ENCODE assay signal across 24 cellular contexts in the genomic region with DNA sequence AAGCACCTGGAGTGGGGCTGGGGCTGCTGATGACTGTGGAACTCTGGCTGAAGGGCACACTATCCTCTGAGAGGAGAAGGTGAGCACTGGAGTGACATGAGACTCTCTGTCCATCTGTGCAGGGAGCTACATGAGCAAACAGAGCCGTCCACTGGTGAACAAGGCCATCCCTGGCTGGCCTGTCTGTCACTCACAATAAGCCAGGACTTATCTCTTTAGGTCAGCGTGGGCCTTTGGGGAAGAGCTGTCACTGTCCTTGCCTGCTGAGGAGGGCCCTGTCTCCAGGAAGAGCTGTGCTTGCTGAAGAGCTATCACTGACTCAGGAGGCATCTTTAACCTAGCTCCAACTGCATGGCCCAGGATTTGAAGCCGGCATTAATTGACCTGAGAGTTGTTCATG.
DNase-seq lines count a peak whose midpoint lies in the region; ATAC-seq, FAIRE-seq and TF ChIP-seq lines count a peak whose summit lies in the region.
"Had no signal": no experiment of that assay in that cellular context is flagged by ENCODE, and none has a peak within 500 bp of the region (broad histone marks: within the 10 kb centered on the region; RNA-seq: fewer than 3 reads in every experiment).

No MANE protein-coding gene starts in this region.

- H4K20me1 ChIP-seq in H9 (ENCODE audit: control insufficient read depth, insufficient read depth, insufficient read length) (no peaks in the 10 kb centered on the region), K562 (replicated peaks; ENCODE audit: control insufficient read depth, insufficient read depth, low read length) (no peaks in the 10 kb centered on the region), Karpas-422 (ENCODE audit: insufficient read depth, low read depth, low read length) (no peaks in the 10 kb centered on the region)
- H4K20me1 ChIP-seq: BLaER1 treated with 17β-estradiol and CSF1 and Interleukin-3, amounts not matched to agents 10 nM and 100 nM had no signal

- H3K9me3 Mint-ChIP-seq in H9 (no peaks in the 10 kb centered on the region), CD14-positive monocyte (peaks cover 0 to 3% (median 0%) of the 10 kb centered on the region in 7 donors)
- H3K9me3 Mint-ChIP-seq: HFFc6 had no signal

- H3K27ac Mint-ChIP-seq in H9 (no peak overlapping the region), CD14-positive monocyte (no peak overlapping the region)
- H3K27ac Mint-ChIP-seq: CD4-positive, alpha-beta memory T cell; HFFc6 had no signal

- H3K27me3 Mint-ChIP-seq in H9 (ENCODE audit: low read depth): peaks cover 63% of the 10 kb centered on the region
- peaks cover 9 to 30% (median 17%) of the 10 kb centered on the region in 3 donors for H3K27me3 Mint-ChIP-seq in CD14-positive monocyte (ENCODE audit: low read depth in 3 of 3)

- no peak overlapping the region for H3T11ph ChIP-seq in H9 (ENCODE audit: low read length)

- H2AK5ac ChIP-seq in H9 (ENCODE audit: insufficient read length, low read length): no peak overlapping the region

- no peak overlapping the region for H3K4ac ChIP-seq in H9 (ENCODE audit: low read depth, low read length)

- H3K56ac ChIP-seq in H9 (ENCODE audit: insufficient read length, low read depth, low read length): no peak overlapping the region

- H3K36me3 Mint-ChIP-seq in H9 (ENCODE audit: insufficient read depth in 1 of 3, low read depth in 3 of 3) (no peaks in the 10 kb centered on the region), CD14-positive monocyte (no peaks in the 10 kb centered on the region)
- H3K36me3 Mint-ChIP-seq: CD4-positive, alpha-beta memory T cell had no signal

- H3K27me3 ChIP-seq in H9 (ENCODE audit: insufficient read depth, low read length): peaks cover 2% of the 10 kb centered on the region; the same call in 1 of the 2 replicates
- H3K27me3 ChIP-seq in K562 (ENCODE audit: control insufficient read depth in 2 of 2, insufficient read depth in 2 of 2, low read length in 2 of 2): peaks cover 6 to 17% of the 10 kb centered on the region in 2 experiments; a peak in 4 of 5 replicates
- H3K27me3 ChIP-seq in suprapubic skin: peaks cover 8% of the 10 kb centered on the region
- H3K27me3 ChIP-seq in Karpas-422 (ENCODE audit: low read length): no peaks in the 10 kb centered on the region
- H3K27me3 ChIP-seq: BE2C had no signal

- H4K91ac ChIP-seq in H9 (ENCODE audit: insufficient read length, low read depth, low read length): no peak overlapping the region

- in situ Hi-C loops in K562 (cut with MboI): no loop called here

- H3K4me1 ChIP-seq in H9 (ENCODE audit: insufficient read depth, low read length): peaks cover 9% of the 10 kb centered on the region; the same call in 1 of the 2 replicates
- H3K4me1 ChIP-seq in K562 (replicated peaks in 1 of 2; ENCODE audit: control insufficient read depth in 2 of 2, insufficient read depth in 2 of 2, low read length in 2 of 2): peaks cover 3 to 9% of the 10 kb centered on the region in 2 experiments; a peak in 3 of 5 replicates
- H3K4me1 ChIP-seq in suprapubic skin: no peaks in the 10 kb centered on the region
- H3K4me1 ChIP-seq in Karpas-422 (ENCODE audit: low read length): peaks cover 2% of the 10 kb centered on the region
- H3K4me1 ChIP-seq: A549, BE2C, Caco-2, HAP-1 had no signal

- TF ChIP-seq POLR2A in K562 (conservative IDR thresholded peaks at IDR 0.05): no peak
- TF ChIP-seq POLR2A in suprapubic skin (IDR thresholded peaks at IDR 0.05): no peak

- H2BK12ac ChIP-seq in H9 (ENCODE audit: insufficient read length, low read depth, low read length): no peak overlapping the region

- DNase-seq in H9 (no peak), K562 (ENCODE audit: extremely low read depth in 1 of 4, low spot score in 3 of 4) (no peak), left lobe of liver (ENCODE audit: low spot score) (peak; percentile 30), suprapubic skin (ENCODE audit: low spot score in 2 of 2) (peak; percentile 16 to 57), Karpas-422 (no peak), CD14-positive monocyte (ENCODE audit: low spot score) (no peak)
- DNase-seq: 8988T; ACHN; AML-193; BE2C; Caco-2; CD4-positive, alpha-beta memory T cell; DMS153; DND-41; GM23248; HFFc6 had no signal

- peak overlapping the region; percentile 37; the same call in 1 of the 2 replicates for H2BK15ac ChIP-seq in H9 (ENCODE audit: low read depth, low read length)

- no TSS peak for BruUV-seq in K562 (replicated peaks; lab: Mats Ljungman, UMichigan)

- no peak overlapping the region for H2BK5ac ChIP-seq in H9 (ENCODE audit: insufficient read length, low read length)

- POLR2A ChIA-PET in K562 (lab: Yijun Ruan, JAX): interaction anchor here (0.9 kb wide), 1 partner anchor 39 kb away, joined by 4 read pairs; no protein-coding TSS in a partner anchor

- CTCF ChIA-PET in K562 (lab: Yijun Ruan, JAX; ENCODE audit: low intra/inter-chr PET ratio): no interaction called here

- H3K23me2 ChIP-seq in H9 (ENCODE audit: insufficient read length, low read depth, low read length, poor library complexity, severe bottlenecking): no peaks in the 10 kb centered on the region

- H3K9me2 ChIP-seq in Karpas-422 (replicated peaks; ENCODE audit: insufficient read depth, low read length): no peaks in the 10 kb centered on the region

- no peak for FAIRE-seq in K562 (lab: Jason Lieb, UNC)
- FAIRE-seq: A549, G401.6, GM12892, GM19239 had no signal

- no peak overlapping the region for H3K4me2 ChIP-seq in H9 (ENCODE audit: insufficient read depth, insufficient read length, low read length)
- H3K4me2 ChIP-seq in K562 (ENCODE audit: insufficient read depth, low read length): no peak overlapping the region
- H3K4me2 ChIP-seq in Karpas-422 (ENCODE audit: low read depth, low read length, poor library complexity, severe bottlenecking): no peak overlapping the region
- H3K4me2 ChIP-seq: A549; BLaER1 treated with 17β-estradiol and CSF1 and Interleukin-3, amounts not matched to agents 10 nM and 100 nM had no signal

- ATAC-seq in K562 (no peak; the same call in 2 of the 3 replicates), left lobe of liver (no peak), HG02938 (IDR thresholded peaks at IDR 0.05; ENCODE audit: unreplicated experiment) (no peak), HG02610 (IDR thresholded peaks at IDR 0.05; ENCODE audit: unreplicated experiment) (no peak)
- ATAC-seq: A549 had no signal

- no peak for TF ChIP-seq RAD21 in K562 (CRISPR knock-in tag; conservative IDR thresholded peaks at IDR 0.05 in 1 of 2, IDR thresholded peaks at IDR 0.05 in 1 of 2)

- TF ChIP-seq EP300 in K562 (IDR thresholded peaks at IDR 0.05; ENCODE audit: low read length): no peak
- TF ChIP-seq EP300 in suprapubic skin (IDR thresholded peaks at IDR 0.05): no peak

- no peak overlapping the region for H3K4me3 ChIP-seq in K562
- no peak overlapping the region for H3K4me3 ChIP-seq in suprapubic skin
- no peak overlapping the region for H3K4me3 ChIP-seq in Karpas-422 (ENCODE audit: low read length)
- H3K4me3 ChIP-seq: A549; BLaER1 treated with 17β-estradiol and CSF1 and Interleukin-3, amounts not matched to agents 10 nM and 100 nM; GM23248; HAP-1 had no signal

- H3K9me3 ChIP-seq in H9 (ENCODE audit: control insufficient read depth, low read depth, low read length): no peaks in the 10 kb centered on the region
- H3K9me3 ChIP-seq in K562 (replicated peaks; ENCODE audit: control insufficient read depth, insufficient read depth, low read depth, low read length): no peaks in the 10 kb centered on the region
- no peaks in the 10 kb centered on the region for H3K9me3 ChIP-seq in suprapubic skin
- no peaks in the 10 kb centered on the region for H3K9me3 ChIP-seq in Karpas-422 (ENCODE audit: low read length)
- H3K9me3 ChIP-seq: A549, BE2C, Caco-2, HAP-1 had no signal

- no peak overlapping the region for H3K18ac ChIP-seq in H9 (ENCODE audit: insufficient read length, low read depth, low read length)

- H3K9ac ChIP-seq in H9 (ENCODE audit: extremely low read depth, insufficient read length, low read length) (no peak overlapping the region), K562 (ENCODE audit: insufficient read depth in 1 of 2, low read depth in 2 of 2, low read length in 2 of 2) (no peak overlapping the region), Karpas-422 (ENCODE audit: low read length) (no peak overlapping the region)
- H3K9ac ChIP-seq: BLaER1 treated with 17β-estradiol and CSF1 and Interleukin-3, amounts not matched to agents 10 nM and 100 nM; GM23248 had no signal

- H3K79me2 ChIP-seq in H9 (ENCODE audit: insufficient read depth, low read length) (no peaks in the 10 kb centered on the region), K562 (ENCODE audit: control insufficient read depth, insufficient read depth, low read length) (no peaks in the 10 kb centered on the region), Karpas-422 (ENCODE audit: low read length) (no peaks in the 10 kb centered on the region)

- TF ChIP-seq CTCF in H9 (conservative IDR thresholded peaks at IDR 0.05) (no peak), K562 (IDR thresholded peaks at IDR 0.05 in 2 of 3, conservative IDR thresholded peaks at IDR 0.05 in 1 of 3; ENCODE audit: insufficient read depth in 2 of 3, low read depth in 1 of 3, low read length in 3 of 3) (no peak), suprapubic skin (IDR thresholded peaks at IDR 0.05) (no peak), CD14-positive monocyte (IDR thresholded peaks at IDR 0.05) (no peak)

- no CpG with 5 or more reads among the region's 3 CpGs for WGBS in H9 (ENCODE audit: extremely low coverage, insufficient read length, low lambda C conversion rate)
- WGBS in K562 (ENCODE audit: insufficient coverage, low coverage, missing lambda C conversion rate): 1% methylated on average over 3 of the region's 3 CpGs
- WGBS in suprapubic skin: 90% methylated on average over 3 of the region's 3 CpGs

- H3K4me3 Mint-ChIP-seq in H9 (no peak overlapping the region), CD14-positive monocyte (no peak overlapping the region)
- H3K4me3 Mint-ChIP-seq: CD4-positive, alpha-beta memory T cell; HFFc6 had no signal

- no peak overlapping the region for H2BK20ac ChIP-seq in H9 (ENCODE audit: low read depth, low read length, poor library complexity, severe bottlenecking)

- no peaks in the 10 kb centered on the region for H3K79me1 ChIP-seq in H9 (ENCODE audit: insufficient read depth, low read depth, low read length, poor library complexity, severe bottlenecking)

- H3K23ac ChIP-seq in H9 (ENCODE audit: insufficient read length, low read depth, low read length): no peak overlapping the region

- peak overlapping the region; percentile 72 for H3K14ac ChIP-seq in H9 (ENCODE audit: insufficient read depth, low read length)

- H4K8ac ChIP-seq in H9 (replicated peaks; ENCODE audit: insufficient read length, low read depth, low read length): no peak overlapping the region

- H3K36me3 ChIP-seq in K562 (ENCODE audit: control insufficient read depth, insufficient read depth, low read length) (no peaks in the 10 kb centered on the region), suprapubic skin (no peaks in the 10 kb centered on the region), Karpas-422 (ENCODE audit: insufficient read depth, low read length) (no peaks in the 10 kb centered on the region)
- H3K36me3 ChIP-seq: BE2C; BLaER1 treated with 17β-estradiol and CSF1 and Interleukin-3, amounts not matched to agents 10 nM and 100 nM; HAP-1 had no signal

- H4K5ac ChIP-seq in H9 (ENCODE audit: insufficient read length, low read depth, low read length): no peak overlapping the region

- H2BK120ac ChIP-seq in H9 (ENCODE audit: low read depth, low read length, poor library complexity, severe bottlenecking): no peak overlapping the region

- intact Hi-C loops in K562 (cut with micrococcal nuclease) (loop anchor here (5.0 kb wide), 1 partner anchor 88 kb away; no protein-coding TSS in a partner anchor), CD14-positive monocyte (cut with micrococcal nuclease) (no loop called here)

- no peak overlapping the region for H2AFZ ChIP-seq in H9 (ENCODE audit: low read length)
- no peak overlapping the region for H2AFZ ChIP-seq in K562 (ENCODE audit: low read depth, low read length)
- no peak overlapping the region for H2AFZ ChIP-seq in Karpas-422 (ENCODE audit: low read length)
- H2AFZ ChIP-seq: GM23248 had no signal

- H3K9me1 ChIP-seq in K562 (ENCODE audit: control insufficient read depth, insufficient read depth, low read length): no peaks in the 10 kb centered on the region

- H3K27ac ChIP-seq in H9 (ENCODE audit: insufficient read length, low read depth, low read length): no peak overlapping the region
- no peak overlapping the region for H3K27ac ChIP-seq in K562 (ENCODE audit: extremely low read depth, low read depth, low read length)
- no peak overlapping the region for H3K27ac ChIP-seq in suprapubic skin
- H3K27ac ChIP-seq in Karpas-422 (ENCODE audit: low read length): no peak overlapping the region
- H3K27ac ChIP-seq: A549; BLaER1 treated with 17β-estradiol and CSF1 and Interleukin-3, amounts not matched to agents 10 nM and 100 nM; GM23248 had no signal

- H3K4me1 Mint-ChIP-seq in H9 (peaks cover 11 to 20% of the 10 kb centered on the region in 2 experiments), CD14-positive monocyte (peaks cover 6% of the 10 kb centered on the region)
- H3K4me1 Mint-ChIP-seq: CD4-positive, alpha-beta memory T cell had no signal

Comparison
In these comparisons a context has a peak if more than half of its experiments do, and no peak if none do; other contexts are left out.
1. DNase-seq: peak in left lobe of liver (single experiment) and suprapubic skin (2 of 2); none in H9 (single experiment), K562 (0 of 4), Karpas-422 (single experiment) and CD14-positive monocyte (single experiment).